Comparison of ENCODE assay signal across 8 cellular contexts in the genomic region with DNA sequence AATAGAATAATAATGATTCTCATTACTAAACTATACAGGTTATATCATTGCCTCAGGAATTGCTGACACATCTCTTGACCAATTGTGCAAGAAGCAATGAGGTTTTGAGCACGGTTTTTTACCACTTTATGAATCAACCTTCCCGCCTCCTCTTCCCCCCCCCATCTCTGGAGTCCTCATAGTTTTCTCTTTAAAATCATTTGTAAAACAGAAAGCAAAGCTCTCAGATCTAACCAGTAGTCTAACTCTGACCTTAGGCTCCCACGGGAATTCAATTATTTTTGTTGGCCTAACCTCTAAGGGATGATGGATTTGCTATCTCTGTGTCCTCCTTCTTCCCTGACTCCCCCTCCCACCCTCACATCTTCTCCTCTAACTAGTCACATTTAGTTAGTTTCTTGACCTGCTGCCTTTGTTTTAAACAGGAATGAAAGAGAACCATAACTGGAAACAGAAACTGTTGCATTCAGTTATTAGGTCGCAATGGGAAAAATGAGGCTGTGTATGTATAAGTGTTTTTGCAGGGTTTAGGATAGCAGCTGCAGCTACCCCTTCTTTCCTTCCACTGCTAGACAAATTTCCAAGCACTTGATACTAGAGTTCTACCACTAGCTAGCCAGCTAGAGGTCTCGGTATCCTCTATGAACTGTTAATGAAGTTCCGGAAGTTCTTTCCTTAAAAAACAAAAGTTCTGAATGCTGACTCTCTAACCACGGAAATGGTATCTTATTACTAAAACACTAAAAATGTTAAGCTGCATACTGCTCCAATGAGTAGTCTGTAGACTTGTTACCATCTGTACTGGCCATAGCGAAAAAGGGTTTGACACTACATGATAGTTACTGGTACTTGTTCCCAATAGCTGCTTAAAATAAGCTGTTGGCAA.
DNase-seq lines count a peak whose midpoint lies in the region; ATAC-seq and TF ChIP-seq lines count a peak whose summit lies in the region.

No MANE protein-coding gene starts in this region.

- no peaks in the 10 kb centered on the region for H3K9me3 Mint-ChIP-seq in CD14-positive monocyte
- peaks cover 1% of the 10 kb centered on the region for H3K9me3 Mint-ChIP-seq in memory B cell

- DNase-seq in CD14-positive monocyte (ENCODE audit: low spot score) (peak; percentile 65), NOMO-1 treated with dmso at 0.1 percent for 144 hours (lab: John Stamatoyannopoulos, UW; ENCODE audit: unreplicated experiment) (peak; percentile 45), ascending aorta (ENCODE audit: low spot score in 2 of 2) (peak in 1 of 2 donors; percentile 73), memory B cell (ENCODE audit: low spot score in 2 of 2) (no peak), NCI-H1436 (lab: John Stamatoyannopoulos, UW) (no peak), NCI-H2227 (lab: John Stamatoyannopoulos, UW; ENCODE audit: unreplicated experiment) (no peak), pons (ENCODE audit: low spot score) (no peak)

- ATAC-seq in GM21723 (IDR thresholded peaks at IDR 0.05; ENCODE audit: unreplicated experiment), result peak; percentile 53
- ATAC-seq in memory B cell (ENCODE audit: low read depth), result peak; percentile 42

- no peaks in the 10 kb centered on the region for H3K9me3 ChIP-seq in ascending aorta

- intact Hi-C loops in CD14-positive monocyte (cut with micrococcal nuclease), result loop anchor here (5.0 to 10.0 kb wide), 3 partner anchors 50 to 73 kb away; a partner anchor contains a TSS
- intact Hi-C loops in ascending aorta (cut with DNase I), result loop anchor here (1.0 to 5.0 kb wide), 2 partner anchors 69 to 115 kb away; a partner anchor contains a TSS

- peak overlapping the region; percentile 37 to 46 for H3K4me3 ChIP-seq in ascending aorta

- TF ChIP-seq CTCF in CD14-positive monocyte (IDR thresholded peaks at IDR 0.05), result no peak
- TF ChIP-seq CTCF in ascending aorta (IDR thresholded peaks at IDR 0.05), result no peak

- H3K36me3 Mint-ChIP-seq in CD14-positive monocyte (peaks cover 0 to 2% of the 10 kb centered on the region in 2 donors), memory B cell (peaks cover 6% of the 10 kb centered on the region)

- H3K27me3 ChIP-seq in ascending aorta, result no peaks in the 10 kb centered on the region

- H3K27ac ChIP-seq in ascending aorta, result peak overlapping the region; percentile 70 to 84

- peak overlapping the region; percentile 86 to 94 (median 93) for H3K27ac Mint-ChIP-seq in CD14-positive monocyte
- H3K27ac Mint-ChIP-seq in memory B cell, result peak overlapping the region; percentile 67

- peaks cover 34% of the 10 kb centered on the region for H3K4me1 Mint-ChIP-seq in CD14-positive monocyte
- peaks cover 27% of the 10 kb centered on the region for H3K4me1 Mint-ChIP-seq in memory B cell

- peak overlapping the region; percentile 71 to 75 for H3K4me3 Mint-ChIP-seq in CD14-positive monocyte
- H3K4me3 Mint-ChIP-seq in memory B cell, result peak overlapping the region; percentile 59

- no peaks in the 10 kb centered on the region for H3K36me3 ChIP-seq in ascending aorta

- peaks cover 5% of the 10 kb centered on the region in 2 donors for H3K4me1 ChIP-seq in ascending aorta

- no peaks in the 10 kb centered on the region for H3K27me3 Mint-ChIP-seq in CD14-positive monocyte (ENCODE audit: low read depth in 3 of 3)
- no peaks in the 10 kb centered on the region for H3K27me3 Mint-ChIP-seq in memory B cell

Comparison
In these comparisons a context has a peak if more than half of its experiments do, and no peak if none do; other contexts are left out.
1. DNase-seq: peak in CD14-positive monocyte (single experiment) and NOMO-1 treated with dmso at 0.1 percent for 144 hours (single experiment); none in memory B cell (0 of 2), NCI-H1436 (single experiment), NCI-H2227 (single experiment) and pons (single experiment).